2 cellular contexts compared by ENCODE assay signal in genomic region chr5:32712463-32713395, GRCh38.
TF ChIP-seq lines count a peak whose summit lies in the region.

No MANE protein-coding gene starts in this region.

TF ChIP-seq in liver, 16 proteins besides CTCF, POLR2A, EP300 and RAD21 (continued from another document):
- no peak for TF ChIP-seq REST (IDR thresholded peaks at IDR 0.05)
- no peak for TF ChIP-seq HNF4A (conservative IDR thresholded peaks at IDR 0.05)
- TF ChIP-seq TAF1 (conservative IDR thresholded peaks at IDR 0.05), result no peak
- TF ChIP-seq, protein P1, sequence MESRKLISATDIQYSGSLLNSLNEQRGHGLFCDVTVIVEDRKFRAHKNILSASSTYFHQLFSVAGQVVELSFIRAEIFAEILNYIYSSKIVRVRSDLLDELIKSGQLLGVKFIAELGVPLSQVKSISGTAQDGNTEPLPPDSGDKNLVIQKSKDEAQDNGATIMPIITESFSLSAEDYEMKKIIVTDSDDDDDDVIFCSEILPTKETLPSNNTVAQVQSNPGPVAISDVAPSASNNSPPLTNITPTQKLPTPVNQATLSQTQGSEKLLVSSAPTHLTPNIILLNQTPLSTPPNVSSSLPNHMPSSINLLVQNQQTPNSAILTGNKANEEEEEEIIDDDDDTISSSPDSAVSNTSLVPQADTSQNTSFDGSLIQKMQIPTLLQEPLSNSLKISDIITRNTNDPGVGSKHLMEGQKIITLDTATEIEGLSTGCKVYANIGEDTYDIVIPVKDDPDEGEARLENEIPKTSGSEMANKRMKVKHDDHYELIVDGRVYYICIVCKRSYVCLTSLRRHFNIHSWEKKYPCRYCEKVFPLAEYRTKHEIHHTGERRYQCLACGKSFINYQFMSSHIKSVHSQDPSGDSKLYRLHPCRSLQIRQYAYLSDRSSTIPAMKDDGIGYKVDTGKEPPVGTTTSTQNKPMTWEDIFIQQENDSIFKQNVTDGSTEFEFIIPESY (IDR thresholded peaks at IDR 0.05), result no peak
- TF ChIP-seq FOXA2 (IDR thresholded peaks at IDR 0.05), result no peak
- TF ChIP-seq GABPA (IDR thresholded peaks at IDR 0.05 in 1 of 2, conservative IDR thresholded peaks at IDR 0.05 in 1 of 2), result no peak
- TF ChIP-seq JUND (IDR thresholded peaks at IDR 0.05), result no peak
- TF ChIP-seq, protein P2, sequence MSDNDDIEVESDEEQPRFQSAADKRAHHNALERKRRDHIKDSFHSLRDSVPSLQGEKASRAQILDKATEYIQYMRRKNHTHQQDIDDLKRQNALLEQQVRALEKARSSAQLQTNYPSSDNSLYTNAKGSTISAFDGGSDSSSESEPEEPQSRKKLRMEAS (IDR thresholded peaks at IDR 0.05), result no peak
- no peak for TF ChIP-seq HNF4G (IDR thresholded peaks at IDR 0.05)

TF ChIP-seq in HepG2, 621 proteins besides CTCF, POLR2A, EP300 and RAD21 (continued from another document):
- TF ChIP-seq MBD4 (IDR thresholded peaks at IDR 0.05; ENCODE audit: borderline replicate concordance, low read length) (no peak), ZEB1 (IDR thresholded peaks at IDR 0.05; ENCODE audit: insufficient replicate concordance, low read depth) (no peak), TRIM24 (CRISPR knock-in tag; IDR thresholded peaks at IDR 0.05) (no peak)
TF ChIP-seq in HepG2: peak in this region for 0.
